In the genomic region with DNA sequence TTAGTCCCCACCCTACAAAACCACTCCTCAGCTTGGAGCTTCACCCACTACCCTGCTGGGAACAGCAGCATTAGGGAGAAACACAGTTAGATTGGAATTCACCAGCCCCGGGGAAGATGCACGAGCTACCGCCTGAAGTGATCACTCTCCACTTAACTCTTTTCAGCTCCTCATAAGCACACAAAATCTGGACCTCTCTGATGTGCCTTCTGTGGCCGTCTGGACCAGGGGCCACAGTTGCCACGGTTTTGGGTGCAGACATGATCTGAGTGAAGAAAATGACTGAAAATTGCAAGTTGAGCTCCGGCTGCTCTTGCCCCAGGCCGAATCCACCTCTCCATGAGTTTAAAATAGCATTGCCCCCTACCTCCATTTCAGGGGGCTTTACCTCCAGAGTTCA, we compare ENCODE assay signal across 26 cellular contexts.
"Had no signal": no experiment of that assay in that cellular context is flagged by ENCODE, and none has a peak within 500 bp of the region (broad histone marks: within the 10 kb centered on the region; RNA-seq: fewer than 3 reads in every experiment).

No MANE protein-coding gene starts in this region.

- H3K4me3 ChIP-seq: colonic mucosa, coronary artery, dorsolateral prefrontal cortex, esophagus squamous epithelium, gastrocnemius medialis, gastroesophageal sphincter, heart left ventricle, heart right ventricle had no signal

- H3K27ac Mint-ChIP-seq: dendritic cell treated with granulocyte-macrophage colony-stimulating factor and Interleukin-4, amounts not matched to agents 40 ng/mL and 50 ng/mL, for 4 days; effector memory CD8-positive, alpha-beta T cell; endodermal cell had no signal

- H3K4me1 ChIP-seq: colonic mucosa, foreskin keratinocyte, gastroesophageal sphincter had no signal

- H3K9me3 ChIP-seq: colonic mucosa, gastrocnemius medialis had no signal

- DNase-seq: colonic mucosa; cortex of kidney; dermis blood vessel endothelial cell; dorsolateral prefrontal cortex; effector CD4-positive, alpha-beta T cell; effector CD8-positive, alpha-beta T cell; effector memory CD4-positive, alpha-beta T cell; effector memory CD8-positive, alpha-beta T cell; endodermal cell; erythroblast; esophagus squamous epithelium; foreskin fibroblast; foreskin keratinocyte; foreskin melanocyte; gastrocnemius medialis; glutamatergic neuron; head of caudate nucleus; heart left ventricle; heart right ventricle had no signal

- FAIRE-seq: colon, endometrium, endothelial cell of umbilical vein had no signal

- H3K4me3 Mint-ChIP-seq: dendritic cell treated with granulocyte-macrophage colony-stimulating factor and Interleukin-4, amounts not matched to agents 40 ng/mL and 50 ng/mL, for 4 days; effector memory CD8-positive, alpha-beta T cell; endodermal cell had no signal

- H3K27me3 ChIP-seq: colonic mucosa, dorsolateral prefrontal cortex, esophagus squamous epithelium, foreskin keratinocyte, gastrocnemius medialis, gastroesophageal sphincter had no signal

- H3K36me3 ChIP-seq: colonic mucosa, esophagus squamous epithelium, gastrocnemius medialis, gastroesophageal sphincter, heart left ventricle, heart right ventricle had no signal

- H3K27ac ChIP-seq: colonic mucosa, coronary artery, dorsolateral prefrontal cortex, epithelial cell of prostate, esophagus squamous epithelium, foreskin keratinocyte, gastrocnemius medialis, gastroesophageal sphincter, heart left ventricle, heart right ventricle had no signal
